10 cellular contexts compared by ENCODE assay signal in genomic region chr6:108581932-108582500, GRCh38. TPM values are rescaled to one million over a fixed set of nuclear protein-coding genes. Genes with fewer than 3 reads are reported as not detected.
DNase-seq lines count a peak whose midpoint lies in the region; ATAC-seq and TF ChIP-seq lines count a peak whose summit lies in the region.
"Had no signal": no experiment of that assay in that cellular context is flagged by ENCODE, and none has a peak within 500 bp of the region (broad histone marks: within the 10 kb centered on the region; RNA-seq: fewer than 3 reads in every experiment).

No MANE protein-coding gene starts in this region.

- peak overlapping the region in 1 of 2 experiments; percentile 70 for H3K18ac ChIP-seq in mesenchymal stem cell (ENCODE audit: low read depth in 1 of 2, low read length in 2 of 2)

- TF ChIP-seq CTCF in body of pancreas (IDR thresholded peaks at IDR 0.05), result no peak
- TF ChIP-seq CTCF in transverse colon (IDR thresholded peaks at IDR 0.05), result no peak

- peak overlapping the region; percentile 56 for H3K9ac ChIP-seq in mesenchymal stem cell (ENCODE audit: low read length)

- no peak overlapping the region for H2BK120ac ChIP-seq in mesenchymal stem cell (ENCODE audit: low read depth, low read length)

- H3K79me1 ChIP-seq in mesenchymal stem cell (replicated peaks; ENCODE audit: low read length, poor library complexity, severe bottlenecking), result peaks cover 3% of the 10 kb centered on the region

- H3K36me3 Mint-ChIP-seq in activated T-cell treated with anti-CD3 and anti-CD28 coated beads, Interleukin-2, amount 50 U/mL, for 24 hours (ENCODE audit: low read depth), result peaks cover 14% of the 10 kb centered on the region
- peaks cover 12% of the 10 kb centered on the region for H3K36me3 Mint-ChIP-seq in activated T-cell treated with anti-CD3 and anti-CD28 coated beads, Interleukin-2, amount 50 U/mL, for 4 hours (ENCODE audit: insufficient read depth)
- H3K36me3 Mint-ChIP-seq: activated naive CD4-positive, alpha-beta T cell treated with anti-CD3 and anti-CD28 coated beads, Interleukin-2, amount 50 U/mL, for 72 hours had no signal

- no peak for ATAC-seq in activated T-cell treated with anti-CD3 and anti-CD28 coated beads, Interleukin-2, amount 50 U/mL, for 4 hours
- no peak for ATAC-seq in body of pancreas
- no peak for ATAC-seq in GM21528 (IDR thresholded peaks at IDR 0.05; ENCODE audit: low FRiP score, unreplicated experiment)
- ATAC-seq in GM19395 (IDR thresholded peaks at IDR 0.05; ENCODE audit: unreplicated experiment), result no peak

- no peak overlapping the region for H4K91ac ChIP-seq in mesenchymal stem cell (ENCODE audit: low read length)

- peaks cover 97% of the 10 kb centered on the region for H3K4me1 ChIP-seq in body of pancreas
- peaks cover 26% of the 10 kb centered on the region for H3K4me1 ChIP-seq in mesenchymal stem cell (ENCODE audit: control insufficient read depth, insufficient read depth, low read depth, low read length)
- H3K4me1 ChIP-seq in transverse colon, result peaks cover 51 to 90% (median 77%) of the 10 kb centered on the region in 4 donors

- H2BK5ac ChIP-seq in mesenchymal stem cell (ENCODE audit: low read depth, low read length, poor library complexity, severe bottlenecking), result no peak overlapping the region

- H2BK15ac ChIP-seq in mesenchymal stem cell (ENCODE audit: low read depth, poor library complexity, severe bottlenecking), result peak overlapping the region; percentile 60

- H3K4ac ChIP-seq in mesenchymal stem cell (ENCODE audit: low read depth in 1 of 2, low read length in 2 of 2), result peak overlapping the region in 1 of 2 experiments; percentile 76

- no peak for TF ChIP-seq EP300 in transverse colon (IDR thresholded peaks at IDR 0.05; ENCODE audit: low read depth)

- intact Hi-C loops in body of pancreas (cut with DNase I) (no loop called here), transverse colon (cut with DNase I; ENCODE audit: low total_unique reads) (no loop called here)

- H3K27ac ChIP-seq in body of pancreas (peak overlapping the region in 3 of 4 donors; percentile 27 to 65 (median 28)), mesenchymal stem cell (ENCODE audit: low read length, poor library complexity, severe bottlenecking) (peak overlapping the region; percentile 83), transverse colon (peak overlapping the region; percentile 75 to 83 (median 79))

- H3K27me3 Mint-ChIP-seq in activated T-cell treated with anti-CD3 and anti-CD28 coated beads, Interleukin-2, amount 50 U/mL, for 24 hours, result no peaks in the 10 kb centered on the region
- no peaks in the 10 kb centered on the region for H3K27me3 Mint-ChIP-seq in activated T-cell treated with anti-CD3 and anti-CD28 coated beads, Interleukin-2, amount 50 U/mL, for 4 hours (ENCODE audit: low read depth)

- H3K4me3 ChIP-seq in body of pancreas (no peak overlapping the region), mesenchymal stem cell (ENCODE audit: insufficient read depth in 1 of 2, low read depth in 1 of 2, low read length in 2 of 2) (peak overlapping the region in 1 of 2 experiments; percentile 60), transverse colon (peak overlapping the region in 1 of 4 donors; percentile 17)

- H2AK5ac ChIP-seq in mesenchymal stem cell (ENCODE audit: low read length, severe bottlenecking), result peak overlapping the region; percentile 71

- peak overlapping the region; percentile 14 for H3K4me2 ChIP-seq in mesenchymal stem cell (ENCODE audit: low read length, poor library complexity, severe bottlenecking)

- no peak overlapping the region for H2AFZ ChIP-seq in mesenchymal stem cell (ENCODE audit: low read depth, low read length)

- no peak overlapping the region for H3K23ac ChIP-seq in mesenchymal stem cell (ENCODE audit: low read length in 2 of 2)

- H3K36me3 ChIP-seq in body of pancreas (replicated peaks in 1 of 2; ENCODE audit: insufficient read depth in 1 of 2, low read depth in 2 of 2), result no peaks in the 10 kb centered on the region
- peaks cover 4 to 13% of the 10 kb centered on the region in 2 experiments for H3K36me3 ChIP-seq in mesenchymal stem cell (ENCODE audit: control insufficient read depth in 1 of 2, insufficient read depth in 2 of 2, low read depth in 1 of 2, low read length in 2 of 2)
- no peaks in the 10 kb centered on the region for H3K36me3 ChIP-seq in transverse colon

- H3K9me3 Mint-ChIP-seq in activated T-cell treated with anti-CD3 and anti-CD28 coated beads, Interleukin-2, amount 50 U/mL, for 24 hours, result no peaks in the 10 kb centered on the region
- H3K9me3 Mint-ChIP-seq in activated T-cell treated with anti-CD3 and anti-CD28 coated beads, Interleukin-2, amount 50 U/mL, for 4 hours, result no peaks in the 10 kb centered on the region
- H3K9me3 Mint-ChIP-seq: activated naive CD4-positive, alpha-beta T cell treated with anti-CD3 and anti-CD28 coated beads, Interleukin-2, amount 50 U/mL, for 72 hours had no signal

- peaks cover 68% of the 10 kb centered on the region for H3K4me1 Mint-ChIP-seq in activated T-cell treated with anti-CD3 and anti-CD28 coated beads, Interleukin-2, amount 50 U/mL, for 24 hours (ENCODE audit: low read depth)
- H3K4me1 Mint-ChIP-seq in activated T-cell treated with anti-CD3 and anti-CD28 coated beads, Interleukin-2, amount 50 U/mL, for 4 hours (ENCODE audit: low read depth), result peaks cover 55% of the 10 kb centered on the region

- DNase-seq in activated T-cell treated with anti-CD3 and anti-CD28 coated beads, Interleukin-2, amount 50 U/mL, for 24 hours, result no peak
- no peak for DNase-seq in activated T-cell treated with anti-CD3 and anti-CD28 coated beads, Interleukin-2, amount 50 U/mL, for 4 hours
- DNase-seq in body of pancreas (no peak), mesenchymal stem cell (peak; percentile 59), transverse colon (no peak), hepatic stellate cell (ENCODE audit: low spot score) (no peak)
- DNase-seq: activated CD4-positive, alpha-beta T cell treated with anti-CD3 and anti-CD28 coated beads for 1 hour had no signal

- H3K9me3 ChIP-seq in body of pancreas, result no peaks in the 10 kb centered on the region
- no peaks in the 10 kb centered on the region for H3K9me3 ChIP-seq in mesenchymal stem cell (ENCODE audit: control insufficient read depth, low read length)
- H3K9me3 ChIP-seq in transverse colon, result no peaks in the 10 kb centered on the region

- no peak overlapping the region for H4K8ac ChIP-seq in mesenchymal stem cell (ENCODE audit: low read length)

- 7 to 14% methylated on average over 1 of the region's 1 CpG for WGBS in body of pancreas, 2 donors
- 0% methylated on average over 1 of the region's 1 CpG for WGBS in mesenchymal stem cell
- 38 to 42% methylated on average over 1 of the region's 1 CpG for WGBS in transverse colon (ENCODE audit: low coverage in 1 of 2), 2 donors

- H3K14ac ChIP-seq in mesenchymal stem cell (ENCODE audit: low read length in 2 of 2), result no peak overlapping the region

- H3K27me3 ChIP-seq in body of pancreas (no peaks in the 10 kb centered on the region), mesenchymal stem cell (ENCODE audit: control insufficient read depth in 1 of 2, insufficient read depth in 1 of 2, low read length in 2 of 2) (no peaks in the 10 kb centered on the region), transverse colon (no peaks in the 10 kb centered on the region)

- peak overlapping the region; percentile 16 for H3K4me3 Mint-ChIP-seq in activated T-cell treated with anti-CD3 and anti-CD28 coated beads, Interleukin-2, amount 50 U/mL, for 24 hours
- H3K4me3 Mint-ChIP-seq in activated T-cell treated with anti-CD3 and anti-CD28 coated beads, Interleukin-2, amount 50 U/mL, for 4 hours, result no peak overlapping the region

- peak overlapping the region; percentile 49 to 76 for H2BK12ac ChIP-seq in mesenchymal stem cell (ENCODE audit: low read length in 2 of 2)

- TF ChIP-seq POLR2A in body of pancreas (IDR thresholded peaks at IDR 0.05) (no peak), transverse colon (IDR thresholded peaks at IDR 0.05) (no peak)

- in situ Hi-C loops in transverse colon (cut with MboI; ENCODE audit: low pct_ligation_motif_present in 1 of 4, low pct_unique_long_range_greater_than_20kb in 1 of 4, low sequenced_read_pairs in 3 of 4), result no loop called here

- H3K27ac Mint-ChIP-seq in activated T-cell treated with anti-CD3 and anti-CD28 coated beads, Interleukin-2, amount 50 U/mL, for 24 hours, result peak overlapping the region; percentile 50
- H3K27ac Mint-ChIP-seq: activated naive CD4-positive, alpha-beta T cell treated with anti-CD3 and anti-CD28 coated beads, Interleukin-2, amount 50 U/mL, for 72 hours had no signal

RNA-seq across cellular contexts. Expression of gene FOXO3, which starts 21.3 kb away (rescaled TPM):
- total RNA-seq in activated T-cell treated with anti-CD3 and anti-CD28 coated beads, Interleukin-2, amount 50 U/mL, for 4 hours, result 10 to 100 TPM in 2 of 3 donors, 1 to 10 TPM in 1; 8.5 to 13.0 (median 10.8) TPM
- 10 to 100 TPM; 62.8 to 69.5 TPM for total RNA-seq in body of pancreas
- 19.2 TPM for polyA plus RNA-seq in mesenchymal stem cell (2013, experiment 1 of 2)
- polyA plus RNA-seq in mesenchymal stem cell (2013, experiment 2 of 2), result 18.8 TPM
- 10 to 100 TPM; 29.9 to 66.1 (median 59.1) TPM for total RNA-seq in transverse colon

Comparison
In these comparisons a context has a peak if more than half of its experiments do, and no peak if none do; other contexts are left out.
1. H3K27ac ChIP-seq: peak in every context shown above with its lines; median percentile 83 in mesenchymal stem cell; 79 in transverse colon; 28 in body of pancreas.